ENCODE assay signal across 15 cellular contexts in genomic region chr5:108212775-108213346, GRCh38.
A peak's percentile ranks its signal among the peaks of the same experiment; 100 is the strongest.
DNase-seq lines count a peak whose midpoint lies in the region; ATAC-seq and TF ChIP-seq lines count a peak whose summit lies in the region.
"Had no signal": no experiment of that assay in that cellular context is flagged by ENCODE, and none has a peak within 500 bp of the region (broad histone marks: within the 10 kb centered on the region; RNA-seq: fewer than 3 reads in every experiment).

No MANE protein-coding gene starts in this region.

- DNase-seq in Daoy (ENCODE audit: low read depth): peak; percentile 48
- DNase-seq in choroid plexus epithelial cell (ENCODE audit: low read depth): peak; percentile 78
- DNase-seq in lower lobe of right lung: peak; percentile 43
- DNase-seq in suprapubic skin (ENCODE audit: low spot score in 2 of 2): no peak
- DNase-seq in transverse colon: no peak
- DNase-seq: activated CD4-positive, alpha-beta T cell treated with anti-CD3 and anti-CD28 coated beads, Interleukin-2, amount 10 ng/mL, durations not matched to agents 24 days and 14 days; caudate nucleus; esophagus squamous epithelium; left ventricle myocardium superior; NK-92 treated with Interleukin-12 subunit alpha and Interleukin-12 subunit beta, amount 100 ng/mL, for 24 hours had no signal

- intact Hi-C loops in lower lobe of right lung (cut with DNase I) (no loop called here), transverse colon (cut with DNase I; ENCODE audit: low total_unique reads) (no loop called here)

- peak overlapping the region; percentile 66 for H3K27ac ChIP-seq in HUES48 (ENCODE audit: low read depth, low read length)
- H3K27ac ChIP-seq in lower lobe of right lung: no peak overlapping the region
- no peak overlapping the region for H3K27ac ChIP-seq in suprapubic skin
- no peak overlapping the region for H3K27ac ChIP-seq in transverse colon
- H3K27ac ChIP-seq: esophagus squamous epithelium, parathyroid adenoma had no signal

- ATAC-seq in lower lobe of right lung (peak; percentile 42 to 67), HG02852 (IDR thresholded peaks at IDR 0.05; ENCODE audit: unreplicated experiment) (no peak), HG03095 (IDR thresholded peaks at IDR 0.05; ENCODE audit: unreplicated experiment) (no peak)
- ATAC-seq: activated T-helper 17 cell treated with anti-CD3 and anti-CD28 coated beads, Interleukin-2, amount 50 U/mL, for 72 hours; left ventricle myocardium superior had no signal

- H3K9ac ChIP-seq in HUES48 (ENCODE audit: low read depth, low read length): no peak overlapping the region
- H3K9ac ChIP-seq: parathyroid adenoma had no signal

- TF ChIP-seq CTCF in choroid plexus epithelial cell (conservative IDR thresholded peaks at IDR 0.05; ENCODE audit: low read depth, low read length) (no peak), lower lobe of right lung (IDR thresholded peaks at IDR 0.05) (no peak), suprapubic skin (IDR thresholded peaks at IDR 0.05) (no peak), transverse colon (IDR thresholded peaks at IDR 0.05) (no peak)

- H3K36me3 ChIP-seq in HUES48 (ENCODE audit: control insufficient read depth, insufficient read depth, low read length): no peaks in the 10 kb centered on the region
- peaks cover 5% of the 10 kb centered on the region for H3K36me3 ChIP-seq in lower lobe of right lung
- peaks cover 4% of the 10 kb centered on the region for H3K36me3 ChIP-seq in suprapubic skin
- H3K36me3 ChIP-seq in transverse colon: peaks cover 0 to 13% (median 2%) of the 10 kb centered on the region in 4 donors

- no peak for TF ChIP-seq EP300 in suprapubic skin (IDR thresholded peaks at IDR 0.05)
- TF ChIP-seq EP300 in transverse colon (IDR thresholded peaks at IDR 0.05; ENCODE audit: low read depth): no peak

- in situ Hi-C loops in transverse colon (cut with MboI; ENCODE audit: low pct_ligation_motif_present in 1 of 4, low pct_unique_long_range_greater_than_20kb in 1 of 4, low sequenced_read_pairs in 3 of 4): no loop called here

- H3K9me3 ChIP-seq in HUES48 (ENCODE audit: control insufficient read depth, insufficient read depth, low read length) (peaks cover 4% of the 10 kb centered on the region; the same call in 1 of the 2 replicates), lower lobe of right lung (no peaks in the 10 kb centered on the region), suprapubic skin (no peaks in the 10 kb centered on the region), transverse colon (peaks cover 0 to 8% of the 10 kb centered on the region in 2 donors)
- H3K9me3 ChIP-seq: esophagus squamous epithelium had no signal

- TF ChIP-seq POLR2A in suprapubic skin (IDR thresholded peaks at IDR 0.05): no peak
- no peak for TF ChIP-seq POLR2A in transverse colon (IDR thresholded peaks at IDR 0.05)

- H3K4me3 ChIP-seq in HUES48 (ENCODE audit: low read depth, low read length) (no peak overlapping the region), choroid plexus epithelial cell (ENCODE audit: low read depth, low read length) (no peak overlapping the region), lower lobe of right lung (no peak overlapping the region), suprapubic skin (no peak overlapping the region), transverse colon (no peak overlapping the region)
- H3K4me3 ChIP-seq: esophagus squamous epithelium had no signal

- H3K27me3 ChIP-seq in HUES48 (ENCODE audit: control insufficient read depth, insufficient read depth, low read length) (no peaks in the 10 kb centered on the region), lower lobe of right lung (ENCODE audit: low read depth) (no peaks in the 10 kb centered on the region), suprapubic skin (no peaks in the 10 kb centered on the region), transverse colon (no peaks in the 10 kb centered on the region)
- H3K27me3 ChIP-seq: esophagus squamous epithelium had no signal

- 94% methylated on average over 2 of the region's 3 CpGs for WGBS in suprapubic skin
- WGBS in transverse colon (ENCODE audit: low coverage in 1 of 2), 2 donors: 78% methylated on average over 3 of the region's 3 CpGs; no CpG with 5 or more reads in 1 of the 2 donors

- peaks cover 8% of the 10 kb centered on the region; the same call in 1 of the 2 replicates for H3K4me1 ChIP-seq in HUES48 (ENCODE audit: control insufficient read depth, insufficient read depth, low read length)
- no peaks in the 10 kb centered on the region for H3K4me1 ChIP-seq in lower lobe of right lung
- H3K4me1 ChIP-seq in suprapubic skin: no peaks in the 10 kb centered on the region
- H3K4me1 ChIP-seq in transverse colon: no peaks in the 10 kb centered on the region
- H3K4me1 ChIP-seq: esophagus squamous epithelium, parathyroid adenoma had no signal

Comparison
In these comparisons a context has a peak if more than half of its experiments do, and no peak if none do; other contexts are left out.
1. DNase-seq: peak in Daoy (single experiment), choroid plexus epithelial cell (single experiment) and lower lobe of right lung (single experiment); none in suprapubic skin (0 of 2) and transverse colon (single experiment).
2. ATAC-seq: peak in lower lobe of right lung (2 of 2); none in HG02852 (single experiment) and HG03095 (single experiment).